ENCODE assay signal across 2 cellular contexts in the genomic region with DNA sequence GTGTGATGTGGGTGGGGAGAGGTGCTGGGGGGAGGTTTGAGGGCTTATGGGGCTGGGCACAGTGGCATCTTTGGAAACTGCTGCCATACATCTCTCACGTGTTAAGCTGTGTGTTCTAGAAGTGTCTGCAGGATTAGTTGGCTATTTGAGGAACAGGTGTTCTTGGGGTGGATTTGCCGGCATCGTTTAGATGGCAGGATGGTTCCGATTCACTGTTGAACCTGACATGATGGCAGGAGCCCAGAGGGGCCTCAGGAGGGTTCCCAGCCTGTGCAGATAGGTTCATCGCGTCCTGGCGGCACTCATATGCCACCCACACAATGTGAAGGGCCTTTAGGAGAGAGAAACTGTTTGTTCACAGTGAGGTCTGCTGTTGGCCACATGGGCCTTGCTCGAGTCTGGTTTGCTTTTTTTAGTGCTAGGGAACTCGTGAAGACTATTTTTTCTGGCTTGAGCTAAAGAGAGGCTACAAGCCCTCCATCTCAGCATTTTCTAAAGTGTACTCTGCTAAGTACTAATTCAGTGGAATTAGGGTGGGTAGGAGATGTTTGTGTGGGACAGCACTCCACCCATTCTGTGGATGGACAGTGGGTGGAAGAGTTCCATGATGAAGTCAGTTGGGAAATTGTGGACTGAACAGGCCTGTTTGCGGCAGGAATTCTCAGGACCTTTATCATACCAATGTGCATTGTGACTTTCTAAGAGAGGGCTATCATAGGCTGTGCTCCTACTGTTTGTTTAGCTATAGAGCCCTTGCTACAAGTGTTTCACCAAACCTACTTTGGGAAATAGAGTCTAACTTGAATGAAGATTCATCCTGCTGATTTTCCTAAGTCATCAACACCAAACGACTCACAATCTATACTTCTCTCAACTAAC.
TF ChIP-seq lines count a peak whose summit lies in the region.

No MANE protein-coding gene starts in this region.

TF ChIP-seq in IMR-90, 13 proteins besides CTCF, POLR2A, EP300 and RAD21:
- TF ChIP-seq RCOR1 (IDR thresholded peaks at IDR 0.05; ENCODE audit: insufficient replicate concordance, low read length) (no peak), CEBPB (IDR thresholded peaks at IDR 0.05; ENCODE audit: low read depth, low read length) (no peak), MAFK (IDR thresholded peaks at IDR 0.05; ENCODE audit: low read depth, low read length) (no peak), SMC3 (IDR thresholded peaks at IDR 0.05; ENCODE audit: low read depth, low read length) (no peak), NFE2L2 (IDR thresholded peaks at IDR 0.05; ENCODE audit: low read depth, low read length) (no peak), CHD1 (IDR thresholded peaks at IDR 0.05; ENCODE audit: low read depth, low read length) (no peak), MAZ (IDR thresholded peaks at IDR 0.05; ENCODE audit: borderline replicate concordance, low read depth, low read length) (no peak), BHLHE40 (IDR thresholded peaks at IDR 0.05; ENCODE audit: low read depth, low read length) (no peak), RFX5 (IDR thresholded peaks at IDR 0.05; ENCODE audit: low read depth, low read length) (no peak), MXI1 (IDR thresholded peaks at IDR 0.05; ENCODE audit: borderline replicate concordance, low read depth, low read length) (no peak), FOS (IDR thresholded peaks at IDR 0.05; ENCODE audit: low read depth, low read length) (no peak)

TF ChIP-seq in SK-N-SH, 30 proteins besides CTCF, POLR2A, EP300 and RAD21:
- TF ChIP-seq FOSL2 (IDR thresholded peaks at IDR 0.05; ENCODE audit: borderline replicate concordance, low read depth) = no peak
- TF ChIP-seq MEF2A (IDR thresholded peaks at IDR 0.05; ENCODE audit: borderline replicate concordance, low read depth) = no peak
- no peak for TF ChIP-seq TAF1 (IDR thresholded peaks at IDR 0.05; ENCODE audit: borderline replicate concordance, low read depth, low read length)
- no peak for TF ChIP-seq RFX5 (IDR thresholded peaks at IDR 0.05; ENCODE audit: low read length)
- TF ChIP-seq, protein P1, sequence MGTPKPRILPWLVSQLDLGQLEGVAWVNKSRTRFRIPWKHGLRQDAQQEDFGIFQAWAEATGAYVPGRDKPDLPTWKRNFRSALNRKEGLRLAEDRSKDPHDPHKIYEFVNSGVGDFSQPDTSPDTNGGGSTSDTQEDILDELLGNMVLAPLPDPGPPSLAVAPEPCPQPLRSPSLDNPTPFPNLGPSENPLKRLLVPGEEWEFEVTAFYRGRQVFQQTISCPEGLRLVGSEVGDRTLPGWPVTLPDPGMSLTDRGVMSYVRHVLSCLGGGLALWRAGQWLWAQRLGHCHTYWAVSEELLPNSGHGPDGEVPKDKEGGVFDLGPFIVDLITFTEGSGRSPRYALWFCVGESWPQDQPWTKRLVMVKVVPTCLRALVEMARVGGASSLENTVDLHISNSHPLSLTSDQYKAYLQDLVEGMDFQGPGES (IDR thresholded peaks at IDR 0.05; ENCODE audit: low read depth, low read length) = no peak
- no peak for TF ChIP-seq ELF1 (IDR thresholded peaks at IDR 0.05)
- no peak for TF ChIP-seq TCF12 (IDR thresholded peaks at IDR 0.05)
- no peak for TF ChIP-seq NRF1 (IDR thresholded peaks at IDR 0.05; ENCODE audit: low read depth, low read length)
- TF ChIP-seq GABPA (IDR thresholded peaks at IDR 0.05; ENCODE audit: low read depth) = no peak
- TF ChIP-seq, protein P2, sequence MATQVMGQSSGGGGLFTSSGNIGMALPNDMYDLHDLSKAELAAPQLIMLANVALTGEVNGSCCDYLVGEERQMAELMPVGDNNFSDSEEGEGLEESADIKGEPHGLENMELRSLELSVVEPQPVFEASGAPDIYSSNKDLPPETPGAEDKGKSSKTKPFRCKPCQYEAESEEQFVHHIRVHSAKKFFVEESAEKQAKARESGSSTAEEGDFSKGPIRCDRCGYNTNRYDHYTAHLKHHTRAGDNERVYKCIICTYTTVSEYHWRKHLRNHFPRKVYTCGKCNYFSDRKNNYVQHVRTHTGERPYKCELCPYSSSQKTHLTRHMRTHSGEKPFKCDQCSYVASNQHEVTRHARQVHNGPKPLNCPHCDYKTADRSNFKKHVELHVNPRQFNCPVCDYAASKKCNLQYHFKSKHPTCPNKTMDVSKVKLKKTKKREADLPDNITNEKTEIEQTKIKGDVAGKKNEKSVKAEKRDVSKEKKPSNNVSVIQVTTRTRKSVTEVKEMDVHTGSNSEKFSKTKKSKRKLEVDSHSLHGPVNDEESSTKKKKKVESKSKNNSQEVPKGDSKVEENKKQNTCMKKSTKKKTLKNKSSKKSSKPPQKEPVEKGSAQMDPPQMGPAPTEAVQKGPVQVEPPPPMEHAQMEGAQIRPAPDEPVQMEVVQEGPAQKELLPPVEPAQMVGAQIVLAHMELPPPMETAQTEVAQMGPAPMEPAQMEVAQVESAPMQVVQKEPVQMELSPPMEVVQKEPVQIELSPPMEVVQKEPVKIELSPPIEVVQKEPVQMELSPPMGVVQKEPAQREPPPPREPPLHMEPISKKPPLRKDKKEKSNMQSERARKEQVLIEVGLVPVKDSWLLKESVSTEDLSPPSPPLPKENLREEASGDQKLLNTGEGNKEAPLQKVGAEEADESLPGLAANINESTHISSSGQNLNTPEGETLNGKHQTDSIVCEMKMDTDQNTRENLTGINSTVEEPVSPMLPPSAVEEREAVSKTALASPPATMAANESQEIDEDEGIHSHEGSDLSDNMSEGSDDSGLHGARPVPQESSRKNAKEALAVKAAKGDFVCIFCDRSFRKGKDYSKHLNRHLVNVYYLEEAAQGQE (IDR thresholded peaks at IDR 0.05; ENCODE audit: low read depth, low read length) = no peak
- no peak for TF ChIP-seq CHD2 (IDR thresholded peaks at IDR 0.05; ENCODE audit: low read length, partially characterized antibody)
- no peak for TF ChIP-seq NFIC (IDR thresholded peaks at IDR 0.05; ENCODE audit: borderline replicate concordance)
- TF ChIP-seq, protein P3, sequence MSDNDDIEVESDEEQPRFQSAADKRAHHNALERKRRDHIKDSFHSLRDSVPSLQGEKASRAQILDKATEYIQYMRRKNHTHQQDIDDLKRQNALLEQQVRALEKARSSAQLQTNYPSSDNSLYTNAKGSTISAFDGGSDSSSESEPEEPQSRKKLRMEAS (IDR thresholded peaks at IDR 0.05; ENCODE audit: low read depth) = no peak
